1 cellular context compared by ENCODE assay signal in the genomic region with DNA sequence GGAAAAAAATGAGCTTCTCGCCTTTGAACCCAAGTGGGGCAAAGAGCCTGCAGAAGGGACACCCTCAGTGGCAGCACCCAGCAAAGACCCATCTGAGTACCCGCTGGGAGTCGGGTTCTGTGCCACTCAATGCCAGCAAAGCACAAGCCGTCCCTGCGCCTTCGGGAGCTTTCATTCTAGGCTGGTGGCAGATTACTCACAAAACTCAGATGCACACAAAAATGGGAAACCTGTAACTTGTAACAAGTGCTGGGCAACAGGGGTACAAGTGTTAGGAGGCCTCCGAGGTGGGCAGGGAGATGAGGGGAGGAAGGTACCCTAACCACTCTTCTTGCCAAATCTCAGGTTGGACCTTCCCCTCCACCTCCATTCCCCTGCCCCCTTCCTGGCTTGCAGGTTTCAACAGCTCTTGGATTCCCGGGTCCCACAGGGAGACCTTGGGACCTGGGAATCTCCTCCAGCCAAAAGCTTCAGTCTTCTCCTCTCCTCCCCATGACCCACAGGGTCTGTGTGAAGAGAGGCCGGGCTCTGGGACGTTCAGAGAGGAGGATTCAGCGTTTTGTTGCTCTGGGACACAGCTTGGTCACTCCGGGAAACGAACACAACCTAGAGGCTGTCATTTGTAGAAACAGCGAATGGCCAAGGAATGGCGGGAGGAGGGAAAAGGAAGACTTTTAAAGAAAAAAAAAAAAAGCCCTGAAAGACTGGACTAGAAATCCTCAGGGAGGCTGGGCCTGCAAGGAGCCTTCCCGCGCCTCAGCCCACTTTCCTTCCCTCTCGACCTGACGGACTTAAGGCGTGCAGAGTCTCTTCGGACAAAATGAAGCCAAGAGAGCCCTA.
TF ChIP-seq lines count a peak whose summit lies in the region.

No MANE protein-coding gene starts in this region.

TF ChIP-seq in HepG2, 621 proteins besides CTCF, POLR2A, EP300 and RAD21 (continues in another document):
- TF ChIP-seq, protein P1, sequence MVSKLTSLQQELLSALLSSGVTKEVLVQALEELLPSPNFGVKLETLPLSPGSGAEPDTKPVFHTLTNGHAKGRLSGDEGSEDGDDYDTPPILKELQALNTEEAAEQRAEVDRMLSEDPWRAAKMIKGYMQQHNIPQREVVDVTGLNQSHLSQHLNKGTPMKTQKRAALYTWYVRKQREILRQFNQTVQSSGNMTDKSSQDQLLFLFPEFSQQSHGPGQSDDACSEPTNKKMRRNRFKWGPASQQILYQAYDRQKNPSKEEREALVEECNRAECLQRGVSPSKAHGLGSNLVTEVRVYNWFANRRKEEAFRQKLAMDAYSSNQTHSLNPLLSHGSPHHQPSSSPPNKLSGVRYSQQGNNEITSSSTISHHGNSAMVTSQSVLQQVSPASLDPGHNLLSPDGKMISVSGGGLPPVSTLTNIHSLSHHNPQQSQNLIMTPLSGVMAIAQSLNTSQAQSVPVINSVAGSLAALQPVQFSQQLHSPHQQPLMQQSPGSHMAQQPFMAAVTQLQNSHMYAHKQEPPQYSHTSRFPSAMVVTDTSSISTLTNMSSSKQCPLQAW (CRISPR knock-in tag; IDR thresholded peaks at IDR 0.05): peak; percentile 13; the same call in 1 of the 2 replicates
- TF ChIP-seq, protein P2, sequence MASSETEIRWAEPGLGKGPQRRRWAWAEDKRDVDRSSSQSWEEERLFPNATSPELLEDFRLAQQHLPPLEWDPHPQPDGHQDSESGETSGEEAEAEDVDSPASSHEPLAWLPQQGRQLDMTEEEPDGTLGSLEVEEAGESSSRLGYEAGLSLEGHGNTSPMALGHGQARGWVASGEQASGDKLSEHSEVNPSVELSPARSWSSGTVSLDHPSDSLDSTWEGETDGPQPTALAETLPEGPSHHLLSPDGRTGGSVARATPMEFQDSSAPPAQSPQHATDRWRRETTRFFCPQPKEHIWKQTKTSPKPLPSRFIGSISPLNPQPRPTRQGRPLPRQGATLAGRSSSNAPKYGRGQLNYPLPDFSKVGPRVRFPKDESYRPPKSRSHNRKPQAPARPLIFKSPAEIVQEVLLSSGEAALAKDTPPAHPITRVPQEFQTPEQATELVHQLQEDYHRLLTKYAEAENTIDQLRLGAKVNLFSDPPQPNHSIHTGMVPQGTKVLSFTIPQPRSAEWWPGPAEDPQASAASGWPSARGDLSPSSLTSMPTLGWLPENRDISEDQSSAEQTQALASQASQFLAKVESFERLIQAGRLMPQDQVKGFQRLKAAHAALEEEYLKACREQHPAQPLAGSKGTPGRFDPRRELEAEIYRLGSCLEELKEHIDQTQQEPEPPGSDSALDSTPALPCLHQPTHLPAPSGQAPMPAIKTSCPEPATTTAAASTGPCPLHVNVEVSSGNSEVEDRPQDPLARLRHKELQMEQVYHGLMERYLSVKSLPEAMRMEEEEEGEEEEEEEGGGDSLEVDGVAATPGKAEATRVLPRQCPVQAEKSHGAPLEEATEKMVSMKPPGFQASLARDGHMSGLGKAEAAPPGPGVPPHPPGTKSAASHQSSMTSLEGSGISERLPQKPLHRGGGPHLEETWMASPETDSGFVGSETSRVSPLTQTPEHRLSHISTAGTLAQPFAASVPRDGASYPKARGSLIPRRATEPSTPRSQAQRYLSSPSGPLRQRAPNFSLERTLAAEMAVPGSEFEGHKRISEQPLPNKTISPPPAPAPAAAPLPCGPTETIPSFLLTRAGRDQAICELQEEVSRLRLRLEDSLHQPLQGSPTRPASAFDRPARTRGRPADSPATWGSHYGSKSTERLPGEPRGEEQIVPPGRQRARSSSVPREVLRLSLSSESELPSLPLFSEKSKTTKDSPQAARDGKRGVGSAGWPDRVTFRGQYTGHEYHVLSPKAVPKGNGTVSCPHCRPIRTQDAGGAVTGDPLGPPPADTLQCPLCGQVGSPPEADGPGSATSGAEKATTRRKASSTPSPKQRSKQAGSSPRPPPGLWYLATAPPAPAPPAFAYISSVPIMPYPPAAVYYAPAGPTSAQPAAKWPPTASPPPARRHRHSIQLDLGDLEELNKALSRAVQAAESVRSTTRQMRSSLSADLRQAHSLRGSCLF (CRISPR knock-in tag; IDR thresholded peaks at IDR 0.05; ENCODE audit: borderline replicate concordance): no peak
- TF ChIP-seq ZNF331 (CRISPR knock-in tag; IDR thresholded peaks at IDR 0.05) (no peak), HOXA9 (CRISPR knock-in tag; IDR thresholded peaks at IDR 0.05; ENCODE audit: borderline replicate concordance) (no peak), RBM39 (IDR thresholded peaks at IDR 0.05; ENCODE audit: low read depth, low read length, poor library complexity, severe bottlenecking) (no peak), CEBPB (IDR thresholded peaks at IDR 0.05; ENCODE audit: borderline replicate concordance, low read depth, low read length) (no peak), ZNF33B (CRISPR knock-in tag; IDR thresholded peaks at IDR 0.05) (0 out of 2 replicates have a peak, but pooled peaks have one; percentile 79), ZNF251 (CRISPR knock-in tag; IDR thresholded peaks at IDR 0.05) (peak; percentile 34; the same call in 1 of the 2 replicates), SMARCE1 (IDR thresholded peaks at IDR 0.05; ENCODE audit: borderline replicate concordance) (no peak), MAZ (IDR thresholded peaks at IDR 0.05; ENCODE audit: borderline replicate concordance, low read depth, low read length) (no peak), MAZ (CRISPR knock-in tag; IDR thresholded peaks at IDR 0.05; ENCODE audit: low read depth) (no peak), KLF12 (CRISPR knock-in tag; IDR thresholded peaks at IDR 0.05; ENCODE audit: borderline replicate concordance) (0 out of 2 replicates have a peak, but pooled peaks have one; percentile 4), REXO4 (CRISPR knock-in tag; IDR thresholded peaks at IDR 0.05; ENCODE audit: borderline replicate concordance) (no peak), SSRP1 (CRISPR knock-in tag; IDR thresholded peaks at IDR 0.05) (no peak), SAFB2 (CRISPR knock-in tag; IDR thresholded peaks at IDR 0.05; ENCODE audit: borderline replicate concordance, low read depth) (no peak), ZNF619 (CRISPR knock-in tag; IDR thresholded peaks at IDR 0.05) (0 out of 2 replicates have a peak, but pooled peaks have one; percentile 34), ZZZ3 (CRISPR knock-in tag; IDR thresholded peaks at IDR 0.05; ENCODE audit: borderline replicate concordance) (0 out of 2 replicates have a peak, but pooled peaks have one; percentile 42), POLR2AphosphoS5 (IDR thresholded peaks at IDR 0.05; ENCODE audit: low read depth, low read length) (peak; percentile 39; the same call in 1 of the 2 replicates), HNRNPL (IDR thresholded peaks at IDR 0.05; ENCODE audit: low read depth, low read length) (peak; percentile 49; the same call in 1 of the 2 replicates), ZNF567 (CRISPR knock-in tag; IDR thresholded peaks at IDR 0.05; ENCODE audit: borderline replicate concordance) (no peak), SP2 (CRISPR knock-in tag; IDR thresholded peaks at IDR 0.05) (no peak), ZNF430 (CRISPR knock-in tag; IDR thresholded peaks at IDR 0.05) (peak; percentile 84; the same call in 1 of the 2 replicates), MYC (CRISPR knock-in tag; IDR thresholded peaks at IDR 0.05; ENCODE audit: borderline replicate concordance) (no peak), ZNF10 (CRISPR knock-in tag; IDR thresholded peaks at IDR 0.05; ENCODE audit: borderline replicate concordance, low read depth) (no peak), ZFP36L2 (CRISPR knock-in tag; IDR thresholded peaks at IDR 0.05) (no peak), MIER3 (CRISPR knock-in tag; IDR thresholded peaks at IDR 0.05; ENCODE audit: borderline replicate concordance) (no peak), NFYB (CRISPR knock-in tag; IDR thresholded peaks at IDR 0.05) (no peak), HOXA7 (CRISPR knock-in tag; IDR thresholded peaks at IDR 0.05) (no peak), KDM4B (CRISPR knock-in tag; IDR thresholded peaks at IDR 0.05) (no peak), SRSF4 (IDR thresholded peaks at IDR 0.05; ENCODE audit: low read depth, low read length, poor library complexity, severe bottlenecking) (no peak), ZC3H13 (CRISPR knock-in tag; IDR thresholded peaks at IDR 0.05) (0 out of 2 replicates have a peak, but pooled peaks have one; percentile 17), STAG1 (CRISPR knock-in tag; IDR thresholded peaks at IDR 0.05) (no peak), AHR (CRISPR knock-in tag; IDR thresholded peaks at IDR 0.05) (0 out of 2 replicates have a peak, but pooled peaks have one; percentile 6), SMAD9 (CRISPR knock-in tag; IDR thresholded peaks at IDR 0.05) (no peak), SRY (CRISPR knock-in tag; IDR thresholded peaks at IDR 0.05) (no peak), ZNF33A (CRISPR knock-in tag; IDR thresholded peaks at IDR 0.05; ENCODE audit: borderline replicate concordance) (peak; percentile 78; the same call in 1 of the 2 replicates), TSC22D2 (CRISPR knock-in tag; IDR thresholded peaks at IDR 0.05; ENCODE audit: borderline replicate concordance) (no peak), REL (CRISPR knock-in tag; conservative IDR thresholded peaks at IDR 0.05) (peak; percentile 73; the same call in 1 of the 2 replicates), SP1 (IDR thresholded peaks at IDR 0.05) (no peak), SP1 (CRISPR knock-in tag; IDR thresholded peaks at IDR 0.05) (no peak), KLF13 (CRISPR knock-in tag; IDR thresholded peaks at IDR 0.05) (peak; percentile 89; the same call in 1 of the 2 replicates), TMF1 (CRISPR knock-in tag; IDR thresholded peaks at IDR 0.05; ENCODE audit: low read depth) (0 out of 2 replicates have a peak, but pooled peaks have one; percentile 49)
- TF ChIP-seq, protein P3, sequence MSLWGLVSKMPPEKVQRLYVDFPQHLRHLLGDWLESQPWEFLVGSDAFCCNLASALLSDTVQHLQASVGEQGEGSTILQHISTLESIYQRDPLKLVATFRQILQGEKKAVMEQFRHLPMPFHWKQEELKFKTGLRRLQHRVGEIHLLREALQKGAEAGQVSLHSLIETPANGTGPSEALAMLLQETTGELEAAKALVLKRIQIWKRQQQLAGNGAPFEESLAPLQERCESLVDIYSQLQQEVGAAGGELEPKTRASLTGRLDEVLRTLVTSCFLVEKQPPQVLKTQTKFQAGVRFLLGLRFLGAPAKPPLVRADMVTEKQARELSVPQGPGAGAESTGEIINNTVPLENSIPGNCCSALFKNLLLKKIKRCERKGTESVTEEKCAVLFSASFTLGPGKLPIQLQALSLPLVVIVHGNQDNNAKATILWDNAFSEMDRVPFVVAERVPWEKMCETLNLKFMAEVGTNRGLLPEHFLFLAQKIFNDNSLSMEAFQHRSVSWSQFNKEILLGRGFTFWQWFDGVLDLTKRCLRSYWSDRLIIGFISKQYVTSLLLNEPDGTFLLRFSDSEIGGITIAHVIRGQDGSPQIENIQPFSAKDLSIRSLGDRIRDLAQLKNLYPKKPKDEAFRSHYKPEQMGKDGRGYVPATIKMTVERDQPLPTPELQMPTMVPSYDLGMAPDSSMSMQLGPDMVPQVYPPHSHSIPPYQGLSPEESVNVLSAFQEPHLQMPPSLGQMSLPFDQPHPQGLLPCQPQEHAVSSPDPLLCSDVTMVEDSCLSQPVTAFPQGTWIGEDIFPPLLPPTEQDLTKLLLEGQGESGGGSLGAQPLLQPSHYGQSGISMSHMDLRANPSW (CRISPR knock-in tag; IDR thresholded peaks at IDR 0.05; ENCODE audit: borderline replicate concordance): 0 out of 2 replicates have a peak, but pooled peaks have one; percentile 8
- TF ChIP-seq, protein P4, sequence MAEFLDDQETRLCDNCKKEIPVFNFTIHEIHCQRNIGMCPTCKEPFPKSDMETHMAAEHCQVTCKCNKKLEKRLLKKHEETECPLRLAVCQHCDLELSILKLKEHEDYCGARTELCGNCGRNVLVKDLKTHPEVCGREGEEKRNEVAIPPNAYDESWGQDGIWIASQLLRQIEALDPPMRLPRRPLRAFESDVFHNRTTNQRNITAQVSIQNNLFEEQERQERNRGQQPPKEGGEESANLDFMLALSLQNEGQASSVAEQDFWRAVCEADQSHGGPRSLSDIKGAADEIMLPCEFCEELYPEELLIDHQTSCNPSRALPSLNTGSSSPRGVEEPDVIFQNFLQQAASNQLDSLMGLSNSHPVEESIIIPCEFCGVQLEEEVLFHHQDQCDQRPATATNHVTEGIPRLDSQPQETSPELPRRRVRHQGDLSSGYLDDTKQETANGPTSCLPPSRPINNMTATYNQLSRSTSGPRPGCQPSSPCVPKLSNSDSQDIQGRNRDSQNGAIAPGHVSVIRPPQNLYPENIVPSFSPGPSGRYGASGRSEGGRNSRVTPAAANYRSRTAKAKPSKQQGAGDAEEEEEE (CRISPR knock-in tag; IDR thresholded peaks at IDR 0.05; ENCODE audit: borderline replicate concordance): no peak
- TF ChIP-seq, protein P5, sequence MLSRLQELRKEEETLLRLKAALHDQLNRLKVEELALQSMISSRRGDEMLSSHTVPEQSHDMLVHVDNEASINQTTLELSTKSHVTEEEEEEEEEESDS (CRISPR knock-in tag; IDR thresholded peaks at IDR 0.05; ENCODE audit: borderline replicate concordance): 0 out of 2 replicates have a peak, but pooled peaks have one; percentile 65
- TF ChIP-seq, protein P6, sequence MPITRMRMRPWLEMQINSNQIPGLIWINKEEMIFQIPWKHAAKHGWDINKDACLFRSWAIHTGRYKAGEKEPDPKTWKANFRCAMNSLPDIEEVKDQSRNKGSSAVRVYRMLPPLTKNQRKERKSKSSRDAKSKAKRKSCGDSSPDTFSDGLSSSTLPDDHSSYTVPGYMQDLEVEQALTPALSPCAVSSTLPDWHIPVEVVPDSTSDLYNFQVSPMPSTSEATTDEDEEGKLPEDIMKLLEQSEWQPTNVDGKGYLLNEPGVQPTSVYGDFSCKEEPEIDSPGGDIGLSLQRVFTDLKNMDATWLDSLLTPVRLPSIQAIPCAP (CRISPR knock-in tag; IDR thresholded peaks at IDR 0.05; ENCODE audit: low read depth): 0 out of 2 replicates have a peak, but pooled peaks have one; percentile 22
- TF ChIP-seq, protein P7, sequence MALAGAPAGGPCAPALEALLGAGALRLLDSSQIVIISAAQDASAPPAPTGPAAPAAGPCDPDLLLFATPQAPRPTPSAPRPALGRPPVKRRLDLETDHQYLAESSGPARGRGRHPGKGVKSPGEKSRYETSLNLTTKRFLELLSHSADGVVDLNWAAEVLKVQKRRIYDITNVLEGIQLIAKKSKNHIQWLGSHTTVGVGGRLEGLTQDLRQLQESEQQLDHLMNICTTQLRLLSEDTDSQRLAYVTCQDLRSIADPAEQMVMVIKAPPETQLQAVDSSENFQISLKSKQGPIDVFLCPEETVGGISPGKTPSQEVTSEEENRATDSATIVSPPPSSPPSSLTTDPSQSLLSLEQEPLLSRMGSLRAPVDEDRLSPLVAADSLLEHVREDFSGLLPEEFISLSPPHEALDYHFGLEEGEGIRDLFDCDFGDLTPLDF (CRISPR knock-in tag; IDR thresholded peaks at IDR 0.05): no peak
- TF ChIP-seq, protein P8, sequence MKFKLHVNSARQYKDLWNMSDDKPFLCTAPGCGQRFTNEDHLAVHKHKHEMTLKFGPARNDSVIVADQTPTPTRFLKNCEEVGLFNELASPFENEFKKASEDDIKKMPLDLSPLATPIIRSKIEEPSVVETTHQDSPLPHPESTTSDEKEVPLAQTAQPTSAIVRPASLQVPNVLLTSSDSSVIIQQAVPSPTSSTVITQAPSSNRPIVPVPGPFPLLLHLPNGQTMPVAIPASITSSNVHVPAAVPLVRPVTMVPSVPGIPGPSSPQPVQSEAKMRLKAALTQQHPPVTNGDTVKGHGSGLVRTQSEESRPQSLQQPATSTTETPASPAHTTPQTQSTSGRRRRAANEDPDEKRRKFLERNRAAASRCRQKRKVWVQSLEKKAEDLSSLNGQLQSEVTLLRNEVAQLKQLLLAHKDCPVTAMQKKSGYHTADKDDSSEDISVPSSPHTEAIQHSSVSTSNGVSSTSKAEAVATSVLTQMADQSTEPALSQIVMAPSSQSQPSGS (CRISPR knock-in tag; IDR thresholded peaks at IDR 0.05): no peak
- TF ChIP-seq, protein P9, sequence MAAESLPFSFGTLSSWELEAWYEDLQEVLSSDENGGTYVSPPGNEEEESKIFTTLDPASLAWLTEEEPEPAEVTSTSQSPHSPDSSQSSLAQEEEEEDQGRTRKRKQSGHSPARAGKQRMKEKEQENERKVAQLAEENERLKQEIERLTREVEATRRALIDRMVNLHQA (CRISPR knock-in tag; IDR thresholded peaks at IDR 0.05): no peak
